Comparison of ENCODE assay signal across 8 cellular contexts in the genomic region with DNA sequence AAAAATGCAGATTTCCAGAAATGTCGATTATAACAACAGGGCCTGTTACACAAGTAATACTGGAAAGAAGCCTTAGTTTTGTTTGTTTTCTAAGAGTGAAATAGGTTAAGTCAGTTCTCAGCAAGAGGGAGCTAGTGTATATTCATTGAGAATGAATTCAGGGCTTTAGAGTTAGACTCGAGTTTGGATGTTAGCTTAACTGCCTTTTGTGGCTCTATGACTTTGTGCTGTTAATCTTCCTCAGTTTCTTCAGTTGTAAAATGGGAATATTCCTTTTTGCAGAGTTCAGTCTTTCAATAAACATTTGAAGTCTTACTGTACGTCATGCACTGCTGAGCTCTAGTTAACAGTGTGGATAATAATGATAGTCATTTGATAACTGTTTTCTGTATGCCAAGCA. TPM values are rescaled to one million over a fixed set of nuclear protein-coding genes. Genes with fewer than 3 reads are reported as not detected.
DNase-seq lines count a peak whose midpoint lies in the region; ATAC-seq, FAIRE-seq and TF ChIP-seq lines count a peak whose summit lies in the region.

No MANE protein-coding gene starts in this region.

- H3K36me3 ChIP-seq in HAP-1 (replicated peaks) = 0 out of 2 replicates have a peak, but pooled peaks cover 4% of the 10 kb centered on the region

- CTCF ChIA-PET in activated CD8-positive, alpha-beta T cell treated with anti-CD3 and anti-CD28 coated beads, Interleukin-2, amount 10 ng/mL, durations not matched to agents 7 days and 5 days (lab: Charles Lee) = interaction anchor here (0.6 to 6.8 kb wide), 10 partner anchors 9 to 44 kb away, joined by 3 to 54 read pairs (median 9); a partner anchor contains a TSS

- H3K4me3 Mint-ChIP-seq in activated CD8-positive, alpha-beta T cell treated with anti-CD3 and anti-CD28 coated beads, Interleukin-2, amount 10 ng/mL, durations not matched to agents 7 days and 5 days = peak overlapping the region; percentile 89
- H3K4me3 Mint-ChIP-seq in stimulated activated memory B cell treated with anti-CD40 and anti-IgM and Interleukin-4, amounts not matched to agents 10 μg/mL and 1 μg/mL and 100 μg/mL, for 72 hours = peak overlapping the region; percentile 87

- peaks cover 55% of the 10 kb centered on the region for H3K4me1 Mint-ChIP-seq in activated CD8-positive, alpha-beta T cell treated with anti-CD3 and anti-CD28 coated beads, Interleukin-2, amount 10 ng/mL, durations not matched to agents 7 days and 5 days (ENCODE audit: low read depth)
- peaks cover 59% of the 10 kb centered on the region for H3K4me1 Mint-ChIP-seq in stimulated activated memory B cell treated with anti-CD40 and anti-IgM and Interleukin-4, amounts not matched to agents 10 μg/mL and 1 μg/mL and 100 μg/mL, for 72 hours

- in situ Hi-C loops in HAP-1 (cut with MboI; ENCODE audit: low sequenced_read_pairs) = no loop called here

- TF ChIP-seq CTCF in AG10803 (conservative IDR thresholded peaks at IDR 0.05; ENCODE audit: low read length) = peak; percentile 45

- H3K4me3 ChIP-seq in AG10803 (ENCODE audit: low read length) (peak overlapping the region; percentile 88), HAP-1 (peak overlapping the region; percentile 76), iPS-18c (ENCODE audit: insufficient read depth, low read depth, low read length) (peak overlapping the region; percentile 97)

- POLR2A ChIA-PET in activated CD8-positive, alpha-beta T cell treated with anti-CD3 and anti-CD28 coated beads, Interleukin-2, amount 10 ng/mL, durations not matched to agents 7 days and 5 days (lab: Charles Lee) = interaction anchor here (0.7 to 11.8 kb wide), 7 partner anchors 12 to 37 kb away, joined by 3 to 230 read pairs (median 107); a partner anchor contains a TSS

- H3K9me3 ChIP-seq in HAP-1 (no peaks in the 10 kb centered on the region), iPS-18c (ENCODE audit: control insufficient read depth, insufficient read depth, low read length) (no peaks in the 10 kb centered on the region)

- no peak for FAIRE-seq in frontal cortex (lab: Jason Lieb, UNC)

- H3K4me1 ChIP-seq in HAP-1 = peaks cover 66% of the 10 kb centered on the region

- DNase-seq in AG10803 (ENCODE audit: low read depth) (peak; percentile 47), HAP-1 (ENCODE audit: low spot score in 2 of 2) (no peak), frontal cortex (ENCODE audit: low spot score in 2 of 2) (no peak), GDM1 (lab: John Stamatoyannopoulos, UW) (no peak)
- no peak for DNase-seq in activated CD8-positive, alpha-beta T cell treated with anti-CD3 and anti-CD28 coated beads, Interleukin-2, amount 10 ng/mL, durations not matched to agents 7 days and 5 days

- H3K27me3 ChIP-seq in HAP-1 (ENCODE audit: low read depth) = no peaks in the 10 kb centered on the region

- no peak for ATAC-seq in activated CD8-positive, alpha-beta T cell treated with anti-CD3 and anti-CD28 coated beads, Interleukin-2, amount 10 ng/mL, durations not matched to agents 7 days and 5 days
- no peak for ATAC-seq in stimulated activated memory B cell treated with anti-CD40 and anti-IgM and Interleukin-4, amounts not matched to agents 10 μg/mL and 1 μg/mL and 100 μg/mL, for 72 hours
- ATAC-seq in HG02623 (IDR thresholded peaks at IDR 0.05; ENCODE audit: unreplicated experiment) = no peak

- no peaks in the 10 kb centered on the region for H3K9me3 Mint-ChIP-seq in activated CD8-positive, alpha-beta T cell treated with anti-CD3 and anti-CD28 coated beads, Interleukin-2, amount 10 ng/mL, durations not matched to agents 7 days and 5 days (ENCODE audit: insufficient read depth)
- no peaks in the 10 kb centered on the region for H3K9me3 Mint-ChIP-seq in stimulated activated memory B cell treated with anti-CD40 and anti-IgM and Interleukin-4, amounts not matched to agents 10 μg/mL and 1 μg/mL and 100 μg/mL, for 72 hours

- H3K27me3 Mint-ChIP-seq in activated CD8-positive, alpha-beta T cell treated with anti-CD3 and anti-CD28 coated beads, Interleukin-2, amount 10 ng/mL, durations not matched to agents 7 days and 5 days (ENCODE audit: low read depth) = no peaks in the 10 kb centered on the region
- no peaks in the 10 kb centered on the region for H3K27me3 Mint-ChIP-seq in stimulated activated memory B cell treated with anti-CD40 and anti-IgM and Interleukin-4, amounts not matched to agents 10 μg/mL and 1 μg/mL and 100 μg/mL, for 72 hours

- H3K36me3 Mint-ChIP-seq in activated CD8-positive, alpha-beta T cell treated with anti-CD3 and anti-CD28 coated beads, Interleukin-2, amount 10 ng/mL, durations not matched to agents 7 days and 5 days (ENCODE audit: low read depth) = peaks cover 56% of the 10 kb centered on the region
- H3K36me3 Mint-ChIP-seq in stimulated activated memory B cell treated with anti-CD40 and anti-IgM and Interleukin-4, amounts not matched to agents 10 μg/mL and 1 μg/mL and 100 μg/mL, for 72 hours = peaks cover 26% of the 10 kb centered on the region

- peak overlapping the region; percentile 97 for H3K27ac Mint-ChIP-seq in activated CD8-positive, alpha-beta T cell treated with anti-CD3 and anti-CD28 coated beads, Interleukin-2, amount 10 ng/mL, durations not matched to agents 7 days and 5 days
- H3K27ac Mint-ChIP-seq in stimulated activated memory B cell treated with anti-CD40 and anti-IgM and Interleukin-4, amounts not matched to agents 10 μg/mL and 1 μg/mL and 100 μg/mL, for 72 hours = peak overlapping the region; percentile 92

RNA-seq across cellular contexts. Expression of a gene that starts 1.0 kb away (rescaled TPM):
- total RNA-seq in activated CD8-positive, alpha-beta T cell treated with anti-CD3 and anti-CD28 coated beads, Interleukin-2, amount 10 ng/mL, durations not matched to agents 7 days and 5 days = 100 to 1,000 TPM; 200 to 206 TPM
- 85.2 TPM for total RNA-seq in frontal cortex

RNA-seq across cellular contexts. Expression of a gene that starts 33.1 kb away (rescaled TPM):
- total RNA-seq in activated CD8-positive, alpha-beta T cell treated with anti-CD3 and anti-CD28 coated beads, Interleukin-2, amount 10 ng/mL, durations not matched to agents 7 days and 5 days = 10 to 100 TPM; 60.8 to 68.9 TPM
- total RNA-seq in frontal cortex = 135 TPM
